Comparison of ENCODE assay signal across 11 cellular contexts in the genomic region with DNA sequence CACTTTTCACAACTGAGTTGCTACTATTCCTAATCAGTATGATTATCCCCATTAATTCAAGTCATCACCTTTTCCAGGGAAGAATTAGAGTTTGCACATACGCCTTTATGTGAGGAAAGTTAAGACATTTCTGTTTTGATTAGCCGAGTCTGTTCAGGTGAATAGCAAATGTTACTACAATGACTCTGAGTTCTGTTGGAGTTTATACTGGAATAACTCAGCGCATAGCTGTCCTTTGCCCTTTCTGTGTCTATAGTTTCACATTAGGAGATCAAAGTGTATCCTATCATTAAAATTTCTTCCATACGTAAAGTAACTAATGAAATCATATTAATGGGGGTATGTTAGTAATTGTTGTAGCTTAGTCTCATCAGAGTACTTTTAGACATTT. TPM values are rescaled to one million over a fixed set of nuclear protein-coding genes. Genes with fewer than 3 reads are reported as not detected.
DNase-seq lines count a peak whose midpoint lies in the region; ATAC-seq and TF ChIP-seq lines count a peak whose summit lies in the region.
"Had no signal": no experiment of that assay in that cellular context is flagged by ENCODE, and none has a peak within 500 bp of the region (broad histone marks: within the 10 kb centered on the region; RNA-seq: fewer than 3 reads in every experiment).

No MANE protein-coding gene starts in this region.

- intact Hi-C loops in left ventricle myocardium superior (cut with micrococcal nuclease), result no loop called here
- intact Hi-C loops in activated T-helper 1 cell treated with anti-CD3 and anti-CD28 coated beads, Interleukin-12 subunit alpha, Interleukin-12 subunit beta, Interleukin-2, Interleukin-4 antibody, amounts not matched to agents 30 ng/mL and 10 ng/mL and 1 ng/mL, durations not matched to agents 14 hours and 24 hours and 36 hours (cut with micrococcal nuclease), result loop anchor here (5.0 to 10.0 kb wide), 3 partner anchors 183 to 1051 kb away; no protein-coding TSS in a partner anchor
- intact Hi-C loops in uterus (cut with DNase I; ENCODE audit: low total_unique reads), result no loop called here

- 68% methylated on average over 2 of the region's 4 CpGs for WGBS in mesenchymal stem cell

- H3K36me3 ChIP-seq in right atrium auricular region (no peaks in the 10 kb centered on the region), mesenchymal stem cell (ENCODE audit: control insufficient read depth in 1 of 2, insufficient read depth in 2 of 2, low read depth in 1 of 2, low read length in 2 of 2) (no peaks in the 10 kb centered on the region), uterus (no peaks in the 10 kb centered on the region)

- TF ChIP-seq CTCF in right atrium auricular region (IDR thresholded peaks at IDR 0.05) (no peak), uterus (IDR thresholded peaks at IDR 0.05) (no peak)

- no peak overlapping the region for H2BK120ac ChIP-seq in mesenchymal stem cell (ENCODE audit: low read depth, low read length)

- no peak for ATAC-seq in left ventricle myocardium superior

- H3K4me3 ChIP-seq in right atrium auricular region (no peak overlapping the region), mesenchymal stem cell (ENCODE audit: insufficient read depth in 1 of 2, low read depth in 1 of 2, low read length in 2 of 2) (peak overlapping the region in 1 of 2 experiments; percentile 27), uterus (no peak overlapping the region)

- TF ChIP-seq POLR2A in uterus (IDR thresholded peaks at IDR 0.05), result no peak

- H3K27me3 ChIP-seq in right atrium auricular region (no peaks in the 10 kb centered on the region), mesenchymal stem cell (ENCODE audit: control insufficient read depth in 1 of 2, insufficient read depth in 1 of 2, low read length in 2 of 2) (no peaks in the 10 kb centered on the region), uterus (no peaks in the 10 kb centered on the region)
- H3K27me3 ChIP-seq: dorsolateral prefrontal cortex had no signal

- H2BK12ac ChIP-seq in mesenchymal stem cell (ENCODE audit: low read length in 2 of 2), result no peak overlapping the region

- no peaks in the 10 kb centered on the region for H3K9me3 Mint-ChIP-seq in activated T-helper 1 cell treated with anti-CD3 and anti-CD28 coated beads, Interleukin-12 subunit alpha, Interleukin-12 subunit beta, Interleukin-2, Interleukin-4 antibody, amounts not matched to agents 30 ng/mL and 10 ng/mL and 1 ng/mL, durations not matched to agents 14 hours and 24 hours and 36 hours
- H3K9me3 Mint-ChIP-seq: nephron progenitor cell had no signal

- H3K18ac ChIP-seq in mesenchymal stem cell (ENCODE audit: low read depth in 1 of 2, low read length in 2 of 2), result no peak overlapping the region

- H3K27ac ChIP-seq in right atrium auricular region, result peak overlapping the region; percentile 6 to 34
- no peak overlapping the region for H3K27ac ChIP-seq in mesenchymal stem cell (ENCODE audit: low read length, poor library complexity, severe bottlenecking)
- peak overlapping the region; percentile 15 to 61 for H3K27ac ChIP-seq in uterus

- no peaks in the 10 kb centered on the region for H3K27me3 Mint-ChIP-seq in activated T-helper 1 cell treated with anti-CD3 and anti-CD28 coated beads, Interleukin-12 subunit alpha, Interleukin-12 subunit beta, Interleukin-2, Interleukin-4 antibody, amounts not matched to agents 30 ng/mL and 10 ng/mL and 1 ng/mL, durations not matched to agents 14 hours and 24 hours and 36 hours (ENCODE audit: insufficient read depth)

- H2BK15ac ChIP-seq in mesenchymal stem cell (ENCODE audit: low read depth, poor library complexity, severe bottlenecking), result no peak overlapping the region

- no peak overlapping the region for H3K14ac ChIP-seq in mesenchymal stem cell (ENCODE audit: low read length in 2 of 2)

- H3K4me1 ChIP-seq in right atrium auricular region (peaks cover 0 to 59% of the 10 kb centered on the region in 2 donors), mesenchymal stem cell (ENCODE audit: control insufficient read depth, insufficient read depth, low read depth, low read length) (peaks cover 2% of the 10 kb centered on the region), uterus (peaks cover 0 to 5% of the 10 kb centered on the region in 2 donors)

- no peak overlapping the region for H4K8ac ChIP-seq in mesenchymal stem cell (ENCODE audit: low read length)

- H2AK5ac ChIP-seq in mesenchymal stem cell (ENCODE audit: low read length, severe bottlenecking), result no peak overlapping the region

- H3K36me3 Mint-ChIP-seq in activated T-helper 1 cell treated with anti-CD3 and anti-CD28 coated beads, Interleukin-12 subunit alpha, Interleukin-12 subunit beta, Interleukin-2, Interleukin-4 antibody, amounts not matched to agents 30 ng/mL and 10 ng/mL and 1 ng/mL, durations not matched to agents 14 hours and 24 hours and 36 hours (ENCODE audit: low read depth), result peaks cover 39% of the 10 kb centered on the region

- H3K4me2 ChIP-seq in mesenchymal stem cell (ENCODE audit: low read length, poor library complexity, severe bottlenecking), result no peak overlapping the region

- H3K4me3 Mint-ChIP-seq in activated T-helper 1 cell treated with anti-CD3 and anti-CD28 coated beads, Interleukin-12 subunit alpha, Interleukin-12 subunit beta, Interleukin-2, Interleukin-4 antibody, amounts not matched to agents 30 ng/mL and 10 ng/mL and 1 ng/mL, durations not matched to agents 14 hours and 24 hours and 36 hours, result peak overlapping the region; percentile 78
- H3K4me3 Mint-ChIP-seq: nephron progenitor cell had no signal

- H3K4me1 Mint-ChIP-seq in activated T-helper 1 cell treated with anti-CD3 and anti-CD28 coated beads, Interleukin-12 subunit alpha, Interleukin-12 subunit beta, Interleukin-2, Interleukin-4 antibody, amounts not matched to agents 30 ng/mL and 10 ng/mL and 1 ng/mL, durations not matched to agents 14 hours and 24 hours and 36 hours (ENCODE audit: low read depth), result peaks cover 73% of the 10 kb centered on the region

- H3K9me3 ChIP-seq in right atrium auricular region (no peaks in the 10 kb centered on the region), mesenchymal stem cell (ENCODE audit: control insufficient read depth, low read length) (no peaks in the 10 kb centered on the region), uterus (no peaks in the 10 kb centered on the region)

- H3K23ac ChIP-seq in mesenchymal stem cell (ENCODE audit: low read length in 2 of 2), result no peak overlapping the region

- peak overlapping the region; percentile 92 for H3K27ac Mint-ChIP-seq in activated T-helper 1 cell treated with anti-CD3 and anti-CD28 coated beads, Interleukin-12 subunit alpha, Interleukin-12 subunit beta, Interleukin-2, Interleukin-4 antibody, amounts not matched to agents 30 ng/mL and 10 ng/mL and 1 ng/mL, durations not matched to agents 14 hours and 24 hours and 36 hours
- H3K27ac Mint-ChIP-seq: nephron progenitor cell had no signal

- H3K4ac ChIP-seq in mesenchymal stem cell (ENCODE audit: low read depth in 1 of 2, low read length in 2 of 2), result no peak overlapping the region

- no peak for DNase-seq in right atrium auricular region (ENCODE audit: low spot score)
- no peak for DNase-seq in left ventricle myocardium superior
- no peak for DNase-seq in activated T-helper 1 cell treated with anti-CD3 and anti-CD28 coated beads, Interleukin-12 subunit alpha, Interleukin-12 subunit beta, Interleukin-2, Interleukin-4 antibody, amounts not matched to agents 30 ng/mL and 10 ng/mL and 1 ng/mL, durations not matched to agents 14 hours and 24 hours and 36 hours (ENCODE audit: low spot score)
- no peak for DNase-seq in mesenchymal stem cell
- no peak for DNase-seq in uterus
- no peak for DNase-seq in A172 (ENCODE audit: low spot score)
- DNase-seq in NCI-H2171 (lab: John Stamatoyannopoulos, UW), result no peak
- DNase-seq in NCI-H2081 treated with DMSO at 0.1 percent for 48 hours (lab: John Stamatoyannopoulos, UW), result no peak
- DNase-seq: C1 segment of cervical spinal cord, dorsolateral prefrontal cortex, nephron progenitor cell had no signal

- H2AFZ ChIP-seq in mesenchymal stem cell (ENCODE audit: low read depth, low read length), result no peak overlapping the region

- peak overlapping the region; percentile 24 for H3K9ac ChIP-seq in mesenchymal stem cell (ENCODE audit: low read length)

- H3K79me1 ChIP-seq in mesenchymal stem cell (replicated peaks; ENCODE audit: low read length, poor library complexity, severe bottlenecking), result peaks cover 3% of the 10 kb centered on the region

- no peak overlapping the region for H4K91ac ChIP-seq in mesenchymal stem cell (ENCODE audit: low read length)

- no peak overlapping the region for H2BK5ac ChIP-seq in mesenchymal stem cell (ENCODE audit: low read depth, low read length, poor library complexity, severe bottlenecking)

RNA-seq across cellular contexts. Expression of a gene that starts 4.9 kb away (rescaled TPM):
- total RNA-seq in right atrium auricular region, result 10 to 100 TPM; 10.2 to 19.3 TPM
- 9.1 TPM for total RNA-seq in left ventricle myocardium superior
- total RNA-seq in activated T-helper 1 cell treated with anti-CD3 and anti-CD28 coated beads, Interleukin-12 subunit alpha, Interleukin-12 subunit beta, Interleukin-2, Interleukin-4 antibody, amounts not matched to agents 30 ng/mL and 10 ng/mL and 1 ng/mL, durations not matched to agents 14 hours and 24 hours and 36 hours, result 135 and 149 TPM in 2 replicates
- polyA plus RNA-seq in mesenchymal stem cell (2013, experiment 1 of 2), result 63.1 TPM
- 60.0 TPM for polyA plus RNA-seq in mesenchymal stem cell (2013, experiment 2 of 2)
- 100 to 1,000 TPM in 1 of 4 donors, 10 to 100 TPM in 3; 47.6 to 179 (median 67.1) TPM for total RNA-seq in uterus
- 18.2 and 20.5 TPM in 2 replicates for total RNA-seq in A172 (2014; rRNA removed; shearing (Covaris generic))

RNA-seq across cellular contexts. Expression of a gene that starts 37.0 kb away (rescaled TPM):
- total RNA-seq in right atrium auricular region (10 to 100 TPM; 74.7 to 76.4 TPM), left ventricle myocardium superior (157 TPM), uterus (100 to 1,000 TPM in 1 of 4 donors, 10 to 100 TPM in 3; 33.5 to 207 (median 54.5) TPM)
- 163 and 164 TPM in 2 replicates for total RNA-seq in activated T-helper 1 cell treated with anti-CD3 and anti-CD28 coated beads, Interleukin-12 subunit alpha, Interleukin-12 subunit beta, Interleukin-2, Interleukin-4 antibody, amounts not matched to agents 30 ng/mL and 10 ng/mL and 1 ng/mL, durations not matched to agents 14 hours and 24 hours and 36 hours
- polyA plus RNA-seq in mesenchymal stem cell (2013, experiment 1 of 2), result 252 TPM
- 272 TPM for polyA plus RNA-seq in mesenchymal stem cell (2013, experiment 2 of 2)
- 111 and 135 TPM in 2 replicates for total RNA-seq in A172 (2014; rRNA removed; shearing (Covaris generic))
